8 cellular contexts compared by ENCODE assay signal in the genomic region with DNA sequence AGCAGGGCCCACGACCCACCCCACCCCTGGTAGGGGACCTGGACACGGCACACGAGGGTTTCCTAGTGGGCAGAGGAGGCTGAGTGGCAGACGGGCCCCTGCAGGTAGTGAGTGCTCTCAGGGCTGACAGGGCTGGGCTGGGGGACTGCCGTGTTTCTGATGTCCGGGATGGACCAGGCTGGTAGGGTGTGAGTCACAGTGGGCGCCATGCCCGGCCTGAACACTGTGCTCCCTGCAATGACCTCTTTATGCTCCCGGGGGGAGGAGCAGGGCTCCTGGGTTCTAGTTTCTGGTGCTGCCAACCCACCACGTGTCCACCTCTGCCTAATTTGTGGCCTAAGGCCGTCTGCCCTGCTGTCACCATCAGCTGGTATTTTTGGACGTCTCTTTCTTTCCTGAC. TPM values are rescaled to one million over a fixed set of nuclear protein-coding genes. Genes with fewer than 3 reads are reported as not detected.
DNase-seq lines count a peak whose midpoint lies in the region; ATAC-seq and TF ChIP-seq lines count a peak whose summit lies in the region.

No MANE protein-coding gene starts in this region.

- H3K4me3 ChIP-seq in HUES6 (ENCODE audit: low read depth, low read length) (peak overlapping the region; percentile 56), thyroid gland (replicated peaks in 1 of 3) (no peak overlapping the region)

- H3K36me3 ChIP-seq in HUES6 (ENCODE audit: control insufficient read depth, insufficient read depth, low read length) (peaks cover 18% of the 10 kb centered on the region), thyroid gland (no peaks in the 10 kb centered on the region)

- H3K27me3 ChIP-seq in HUES6 (ENCODE audit: control insufficient read depth, insufficient read depth, low read length) (no peaks in the 10 kb centered on the region), thyroid gland (no peaks in the 10 kb centered on the region)

- TF ChIP-seq CTCF in thyroid gland (IDR thresholded peaks at IDR 0.05) = no peak

- H3K9me3 ChIP-seq in HUES6 (ENCODE audit: control insufficient read depth, insufficient read depth, low read depth, low read length) (no peaks in the 10 kb centered on the region), thyroid gland (no peaks in the 10 kb centered on the region)

- H3K4me1 ChIP-seq in HUES6 (ENCODE audit: control insufficient read depth, insufficient read depth, low read length) (peaks cover 57% of the 10 kb centered on the region), thyroid gland (peaks cover 0 to 32% of the 10 kb centered on the region in 2 donors)

- peak in 1 of 2 donors; percentile 13 for TF ChIP-seq POLR2A in thyroid gland (IDR thresholded peaks at IDR 0.05)

- DNase-seq in A172 (ENCODE audit: low spot score) (peak; percentile 97), left colon (peak; percentile 38 to 64), thyroid gland (peak; percentile 35 to 37)

- 37 to 39% methylated on average over 10 to 12 of the region's 12 CpGs for WGBS in thyroid gland, 2 donors

- H3K9ac ChIP-seq in HUES6 (ENCODE audit: low read length) = peak overlapping the region; percentile 69

- intact Hi-C loops in left colon (cut with DNase I, micrococcal nuclease) = no loop called here
- intact Hi-C loops in thyroid gland (cut with DNase I) = no loop called here

- H3K27ac ChIP-seq in HUES6 (ENCODE audit: low read depth, low read length) = no peak overlapping the region; the same call in 1 of the 2 replicates
- peak overlapping the region; percentile 86 for H3K27ac ChIP-seq in cingulate gyrus (ENCODE audit: low read depth, low read length)
- H3K27ac ChIP-seq in thyroid gland = peak overlapping the region in 2 of 3 donors; percentile 38 to 61

- ATAC-seq in left colon = peak; percentile 23
- ATAC-seq in HG02840 (IDR thresholded peaks at IDR 0.05; ENCODE audit: low FRiP score, unreplicated experiment) = no peak
- ATAC-seq in HG02623 (IDR thresholded peaks at IDR 0.05; ENCODE audit: unreplicated experiment) = no peak
- no peak for ATAC-seq in HG03442 (IDR thresholded peaks at IDR 0.05; ENCODE audit: unreplicated experiment)

RNA-seq across cellular contexts. Expression of a gene that starts 26.3 kb away (rescaled TPM):
- 48.9 and 68.6 TPM in 2 replicates for total RNA-seq in A172 (2014; rRNA removed; shearing (Covaris generic))
- total RNA-seq in left colon (10 to 100 TPM in 1 of 2 donors, 1 to 10 TPM in 1; 3.9 to 11.3 TPM), thyroid gland (10 to 100 TPM; 13.0 to 40.8 (median 24.6) TPM)

Comparison
In these comparisons a context has a peak if more than half of its experiments do, and no peak if none do; other contexts are left out.
1. DNase-seq: peak in every context shown above with its lines; median percentile 97 in A172; 51 in left colon; 36 in thyroid gland.